ENCODE assay signal across 12 cellular contexts in the genomic region with DNA sequence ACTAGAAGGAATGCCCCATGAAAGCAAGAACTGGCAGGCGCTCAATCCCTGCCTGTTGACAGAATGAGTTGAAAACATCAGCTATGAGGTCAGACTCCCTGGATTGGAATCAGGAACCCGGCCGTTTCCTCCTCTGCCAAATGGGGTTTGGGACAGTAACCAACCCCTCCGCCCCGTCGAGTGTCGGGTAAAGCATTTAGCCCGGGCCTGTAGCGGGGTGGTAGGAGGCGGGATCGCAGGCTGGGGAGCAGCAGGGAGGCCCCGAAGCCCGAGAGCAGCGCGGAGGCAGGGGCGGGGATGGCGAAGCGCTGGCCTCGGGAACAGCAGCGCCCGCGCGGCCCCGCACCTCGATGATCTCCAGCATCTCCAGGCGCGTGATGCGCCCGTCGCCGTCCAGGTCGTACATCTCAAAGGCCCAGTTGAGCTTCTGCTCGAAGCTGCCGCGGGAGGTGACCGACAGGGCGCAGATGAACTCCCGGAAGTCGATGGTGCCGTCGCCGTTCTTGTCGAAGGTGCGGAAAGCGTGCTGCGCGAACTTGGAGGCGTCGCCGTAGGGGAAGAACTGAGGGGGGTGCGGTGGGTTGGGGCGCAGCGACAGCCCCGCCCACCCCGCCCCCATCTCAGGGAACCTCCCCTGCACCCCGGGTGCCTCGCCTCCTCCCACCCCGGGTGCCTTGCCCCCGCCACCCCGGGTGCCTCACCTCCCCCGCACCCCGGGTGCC. TPM values are rescaled to one million over a fixed set of nuclear protein-coding genes. Genes with fewer than 3 reads are reported as not detected.
DNase-seq lines count a peak whose midpoint lies in the region; ATAC-seq and TF ChIP-seq lines count a peak whose summit lies in the region.
"Had no signal": no experiment of that assay in that cellular context is flagged by ENCODE, and none has a peak within 500 bp of the region (broad histone marks: within the 10 kb centered on the region; RNA-seq: fewer than 3 reads in every experiment).

No MANE protein-coding gene starts in this region.

- no peaks in the 10 kb centered on the region for H3K9me3 ChIP-seq in right cardiac atrium (ENCODE audit: control insufficient read depth, low read length)
- no peaks in the 10 kb centered on the region for H3K9me3 ChIP-seq in spleen
- H3K9me3 ChIP-seq: A549 had no signal

- intact Hi-C loops in right cardiac atrium (cut with DNase I) (no loop called here), spleen (cut with DNase I; ENCODE audit: low total_unique reads) (no loop called here)

- no peak for TF ChIP-seq CTCF in spleen (IDR thresholded peaks at IDR 0.05 in 8 of 11, conservative IDR thresholded peaks at IDR 0.05 in 3 of 11)

- H3K27ac ChIP-seq in right cardiac atrium (ENCODE audit: low read length): no peak overlapping the region
- H3K27ac ChIP-seq in spleen: peak overlapping the region in 1 of 8 donors; percentile 2
- H3K27ac ChIP-seq: A549 had no signal

- ATAC-seq in right cardiac atrium (peak; percentile 52 to 76), HG02970 (IDR thresholded peaks at IDR 0.05; ENCODE audit: low FRiP score, unreplicated experiment) (no peak)
- ATAC-seq: A549 had no signal

- H3K27me3 ChIP-seq in right cardiac atrium (ENCODE audit: control insufficient read depth, insufficient read depth) (no peaks in the 10 kb centered on the region), spleen (replicated peaks in 1 of 7) (peaks cover 0 to 90% (median 39%) of the 10 kb centered on the region in 7 donors)

- no peaks in the 10 kb centered on the region for H3K36me3 ChIP-seq in spleen

- H3K4me3 ChIP-seq in right cardiac atrium (ENCODE audit: low read length) (no peak overlapping the region), spleen (peak overlapping the region in 4 of 8 donors; percentile 2 to 54 (median 4))
- H3K4me3 ChIP-seq: A549 had no signal

- 14% methylated on average over 62 of the region's 62 CpGs for WGBS in right cardiac atrium
- 10 to 37% (median 14%) methylated on average over 37 to 62 of the region's 62 CpGs for WGBS in spleen, 5 donors

- H3K4me1 ChIP-seq in right cardiac atrium (ENCODE audit: control insufficient read depth, insufficient read depth, low read length) (peaks cover 2% of the 10 kb centered on the region), spleen (peaks cover 0 to 12% (median 4%) of the 10 kb centered on the region in 6 donors)
- H3K4me1 ChIP-seq: A549 had no signal

- DNase-seq in activated gamma-delta T cell treated with Interleukin-2 at 50 U/mL for 16 hours (peak; percentile 43), activated gamma-delta T cell (lab: John Stamatoyannopoulos, UW) (no peak), right cardiac atrium (peak; percentile 73 to 94 (median 84)), spleen (no peak), occipital lobe (lab: John Stamatoyannopoulos, UW) (no peak)
- peak; percentile 24 for DNase-seq in activated T-helper 9 cell treated with anti-CD3 and anti-CD28 coated beads, Interleukin-2, amount 50 U/mL, for 16 hours (ENCODE audit: low read depth)
- DNase-seq in stimulated activated naive CD4-positive, alpha-beta T cell (lab: John Stamatoyannopoulos, UW): peak; percentile 31 to 71 (median 44)
- DNase-seq: hypothalamus, NCI-H2107 had no signal

- TF ChIP-seq POLR2A in spleen (IDR thresholded peaks at IDR 0.05): no peak

RNA-seq across cellular contexts. Expression of gene HPCAL4, which starts 7.5 kb away (rescaled TPM):
- total RNA-seq in right cardiac atrium (1 to 10 TPM in 3 of 4 donors, under 1 TPM in 1; 0.89 to 5.2 (median 4.1) TPM), spleen (under 1 TPM; 0.26 to 0.70 (median 0.60) TPM), occipital lobe (51.2 TPM)
- polyA plus RNA-seq in right cardiac atrium (2.8 TPM), spleen (under 1 TPM; 0.10 to 0.15 (median 0.13) TPM)

RNA-seq across cellular contexts. Expression of gene NT5C1A, which starts 11.8 kb away (rescaled TPM):
- total RNA-seq in right cardiac atrium (10 to 100 TPM; 18.2 to 44.8 (median 41.3) TPM), spleen (under 1 TPM in 1 of 7 donors, not detected in 6; 0.23 TPM), occipital lobe (0.94 TPM)
- polyA plus RNA-seq in right cardiac atrium (5.7 TPM), spleen (not detected)
- polyA plus RNA-seq: A549 had no signal

RNA-seq across cellular contexts. Expression of gene HEYL, which starts 44.3 kb away (rescaled TPM):
- 10 to 100 TPM; 25.9 to 50.5 (median 32.8) TPM for total RNA-seq in right cardiac atrium
- polyA plus RNA-seq in right cardiac atrium: 22.6 TPM
- total RNA-seq in spleen: 1 to 10 TPM; 3.2 to 9.9 (median 5.2) TPM
- polyA plus RNA-seq in spleen: 1 to 10 TPM; 1.2 to 3.1 (median 1.5) TPM
- total RNA-seq in occipital lobe: 0.47 TPM
- total RNA-seq: mononuclear cell had no signal

RNA-seq across cellular contexts. Expression of gene PPIE, which starts 54.9 kb away (rescaled TPM):
- total RNA-seq in right cardiac atrium (10 to 100 TPM; 30.8 to 34.9 (median 34.1) TPM), spleen (10 to 100 TPM; 32.1 to 48.8 (median 40.6) TPM), occipital lobe (23.6 TPM)
- polyA plus RNA-seq in right cardiac atrium (37.6 TPM), spleen (10 to 100 TPM; 35.7 to 53.2 (median 52.9) TPM)

Comparison
In these comparisons a context has a peak if more than half of its experiments do, and no peak if none do; other contexts are left out.
1. DNase-seq: peak in activated gamma-delta T cell treated with Interleukin-2 at 50 U/mL for 16 hours (single experiment), activated T-helper 9 cell treated with anti-CD3 and anti-CD28 coated beads, Interleukin-2, amount 50 U/mL, for 16 hours (single experiment), right cardiac atrium (3 of 3) and stimulated activated naive CD4-positive, alpha-beta T cell (6 of 6); none in activated gamma-delta T cell (single experiment), spleen (single experiment) and occipital lobe (single experiment).